In the genomic region with DNA sequence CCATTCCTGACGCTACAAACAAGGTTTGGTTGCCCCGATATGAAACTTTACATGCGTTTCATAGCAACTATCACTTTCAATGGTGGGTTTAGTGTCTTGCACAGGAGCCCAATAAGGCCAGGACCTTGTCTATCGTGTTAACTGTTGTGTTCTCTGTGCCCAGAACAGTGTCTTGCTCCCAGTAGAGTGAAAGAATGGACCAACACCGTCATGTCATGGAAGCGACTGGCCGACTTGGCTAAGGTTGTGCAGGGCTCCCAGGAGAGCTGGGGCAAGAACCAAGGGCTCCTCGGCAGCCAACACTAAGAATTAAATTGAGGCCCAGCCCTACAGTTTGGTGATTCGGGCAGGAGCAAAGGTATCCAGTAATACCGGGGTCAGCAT, we compare ENCODE assay signal across 8 cellular contexts. TPM values are rescaled to one million over a fixed set of nuclear protein-coding genes. Genes with fewer than 3 reads are reported as not detected.
DNase-seq lines count a peak whose midpoint lies in the region; ATAC-seq, FAIRE-seq and TF ChIP-seq lines count a peak whose summit lies in the region.

No MANE protein-coding gene starts in this region.

- H3K9me3 Mint-ChIP-seq in HFFc6 = no peaks in the 10 kb centered on the region
- H3K9me3 Mint-ChIP-seq in stimulated activated memory B cell treated with anti-CD40 and anti-IgM and Interleukin-4, amounts not matched to agents 10 μg/mL and 1 μg/mL and 100 μg/mL, for 72 hours = no peaks in the 10 kb centered on the region

- DNase-seq in HFFc6 (no peak), adrenal gland (no peak), GM12892 (ENCODE audit: insufficient read length) (no peak), germinal center (ENCODE audit: low spot score) (no peak)
- no peak for DNase-seq in stimulated activated naive CD4-positive, alpha-beta T cell treated with Interleukin-2 at 50 U/mL for 16 hours (lab: John Stamatoyannopoulos, UW)

- peak overlapping the region; percentile 81 for H3K4me3 Mint-ChIP-seq in HFFc6
- peak overlapping the region; percentile 76 for H3K4me3 Mint-ChIP-seq in stimulated activated memory B cell treated with anti-CD40 and anti-IgM and Interleukin-4, amounts not matched to agents 10 μg/mL and 1 μg/mL and 100 μg/mL, for 72 hours

- WGBS in adrenal gland, 4 donors = 43 to 76% (median 52%) methylated on average over 5 to 10 of the region's 10 CpGs

- H3K4me3 ChIP-seq in adrenal gland = peak overlapping the region in 3 of 4 donors; percentile 53 to 90 (median 58)
- peak overlapping the region; percentile 60; the same call in 1 of the 2 replicates for H3K4me3 ChIP-seq in iPS-18c (ENCODE audit: insufficient read depth, low read depth, low read length)

- H3K27ac Mint-ChIP-seq in HFFc6 = no peak overlapping the region; the same call in 1 of the 2 replicates
- peak overlapping the region; percentile 49 for H3K27ac Mint-ChIP-seq in stimulated activated memory B cell treated with anti-CD40 and anti-IgM and Interleukin-4, amounts not matched to agents 10 μg/mL and 1 μg/mL and 100 μg/mL, for 72 hours

- TF ChIP-seq CTCF in HFFc6 (IDR thresholded peaks at IDR 0.05) (no peak), adrenal gland (IDR thresholded peaks at IDR 0.05) (no peak)

- H3K27me3 Mint-ChIP-seq in HFFc6 (ENCODE audit: insufficient read depth) = peaks cover 1% of the 10 kb centered on the region; the same call in 1 of the 2 replicates
- H3K27me3 Mint-ChIP-seq in stimulated activated memory B cell treated with anti-CD40 and anti-IgM and Interleukin-4, amounts not matched to agents 10 μg/mL and 1 μg/mL and 100 μg/mL, for 72 hours = no peaks in the 10 kb centered on the region

- H3K36me3 Mint-ChIP-seq in HFFc6 (ENCODE audit: low read depth) = no peaks in the 10 kb centered on the region
- H3K36me3 Mint-ChIP-seq in stimulated activated memory B cell treated with anti-CD40 and anti-IgM and Interleukin-4, amounts not matched to agents 10 μg/mL and 1 μg/mL and 100 μg/mL, for 72 hours = no peaks in the 10 kb centered on the region

- H3K4me1 ChIP-seq in adrenal gland (replicated peaks in 1 of 2) = peaks cover 11 to 39% of the 10 kb centered on the region in 2 donors

- no peak for ATAC-seq in stimulated activated memory B cell treated with anti-CD40 and anti-IgM and Interleukin-4, amounts not matched to agents 10 μg/mL and 1 μg/mL and 100 μg/mL, for 72 hours
- no peak for ATAC-seq in GM21723 (IDR thresholded peaks at IDR 0.05; ENCODE audit: unreplicated experiment)

- H3K27ac ChIP-seq in adrenal gland = peak overlapping the region in 4 of 5 donors; percentile 5 to 88 (median 62)

- no peak for FAIRE-seq in GM12892 (lab: Jason Lieb, UNC)

- H3K36me3 ChIP-seq in adrenal gland (replicated peaks in 1 of 2) = no peaks in the 10 kb centered on the region

- intact Hi-C loops in adrenal gland (cut with DNase I) = no loop called here

- TF ChIP-seq POLR2A in adrenal gland (IDR thresholded peaks at IDR 0.05) = no peak
- no peak for TF ChIP-seq POLR2A in GM12892 (IDR thresholded peaks at IDR 0.05; ENCODE audit: low read depth, low read length)

- no peaks in the 10 kb centered on the region for H3K9me3 ChIP-seq in adrenal gland (replicated peaks in 1 of 3)
- no peaks in the 10 kb centered on the region for H3K9me3 ChIP-seq in iPS-18c (ENCODE audit: control insufficient read depth, insufficient read depth, low read length)

- H3K27me3 ChIP-seq in adrenal gland = no peaks in the 10 kb centered on the region

- H3K4me1 Mint-ChIP-seq in HFFc6 (ENCODE audit: low read depth) = 0 out of 2 replicates have a peak, but pooled peaks cover 12% of the 10 kb centered on the region
- peaks cover 6% of the 10 kb centered on the region for H3K4me1 Mint-ChIP-seq in stimulated activated memory B cell treated with anti-CD40 and anti-IgM and Interleukin-4, amounts not matched to agents 10 μg/mL and 1 μg/mL and 100 μg/mL, for 72 hours

RNA-seq across cellular contexts. Expression of a gene that starts 0.5 kb away (rescaled TPM):
- under 1 TPM; 0.31 to 0.81 (median 0.38) TPM for total RNA-seq in HFFc6 (2021; fragmentation: NEBNext Ultra II Directional; extraction: Animal tissue kit (Norgen Biotek cat#: 25700))
- 1 to 10 TPM; 1.8 to 8.4 (median 4.5) TPM for total RNA-seq in adrenal gland
- 1 to 10 TPM; 1.8 to 4.3 (median 2.3) TPM for polyA plus RNA-seq in adrenal gland
- polyA plus RNA-seq in GM12892 (2012; ENCODE audit: missing spikeins) = 0.61 TPM

RNA-seq across cellular contexts. Expression of a gene that starts 29.6 kb away (rescaled TPM):
- total RNA-seq in HFFc6 (2021; fragmentation: NEBNext Ultra II Directional; extraction: Animal tissue kit (Norgen Biotek cat#: 25700)) = 100 to 1,000 TPM; 266 to 336 (median 310) TPM
- 100 to 1,000 TPM; 165 to 301 (median 225) TPM for total RNA-seq in adrenal gland
- 100 to 1,000 TPM in 1 of 3 donors, 10 to 100 TPM in 2; 51.0 to 234 (median 64.4) TPM for polyA plus RNA-seq in adrenal gland
- 69.0 TPM for polyA plus RNA-seq in GM12892 (2012; ENCODE audit: missing spikeins)
